ENCODE assay signal across 15 cellular contexts in the genomic region with DNA sequence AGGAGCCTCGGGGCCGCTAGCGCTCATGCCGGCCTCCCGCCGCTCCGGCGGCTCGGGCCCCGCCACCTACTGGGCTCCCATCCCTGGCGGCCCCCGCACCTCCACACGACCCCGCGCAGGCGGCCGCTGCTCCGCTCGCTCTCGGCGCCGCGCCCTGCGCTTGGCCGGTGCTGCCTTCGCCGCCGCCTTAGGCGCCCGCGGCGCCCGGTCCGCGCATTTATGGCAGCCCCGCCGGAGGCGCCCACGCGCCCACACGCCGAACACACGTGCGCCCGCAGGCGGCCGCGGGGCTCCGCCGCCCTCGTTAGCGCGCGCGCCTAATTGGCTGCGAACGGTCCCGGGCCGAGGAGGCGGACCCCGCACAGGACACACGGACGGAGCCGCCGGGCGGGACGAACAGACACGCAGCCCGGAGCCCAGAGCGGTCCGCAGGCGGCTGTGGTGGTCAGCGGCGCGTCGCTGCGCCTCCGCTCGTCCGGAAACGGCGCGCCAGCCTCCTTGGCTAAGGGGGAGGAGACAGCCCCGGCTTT. TPM values are rescaled to one million over a fixed set of nuclear protein-coding genes. Genes with fewer than 3 reads are reported as not detected.
DNase-seq lines count a peak whose midpoint lies in the region; ATAC-seq and TF ChIP-seq lines count a peak whose summit lies in the region.
"Had no signal": no experiment of that assay in that cellular context is flagged by ENCODE, and none has a peak within 500 bp of the region (broad histone marks: within the 10 kb centered on the region; RNA-seq: fewer than 3 reads in every experiment).

A gene (minus strand): TSS at position 27 of the 530 bp plus-strand sequence. CDS start 0 bp downstream, at position 27.

- no peak for ATAC-seq in central memory CD8-positive, alpha-beta T cell (replicated peaks; ENCODE audit: extremely low read depth, poor library complexity, severe bottlenecking)
- ATAC-seq in HG02938 (IDR thresholded peaks at IDR 0.05; ENCODE audit: unreplicated experiment) = no peak
- ATAC-seq in GM19395 (IDR thresholded peaks at IDR 0.05; ENCODE audit: unreplicated experiment) = no peak

- peaks cover 8% of the 10 kb centered on the region for H3K36me3 Mint-ChIP-seq in activated CD4-positive, alpha-beta memory T cell treated with anti-CD3 and anti-CD28 coated beads, Interleukin-2, amount 10 ng/mL, durations not matched to agents 7 days and 5 days (ENCODE audit: low read depth)
- H3K36me3 Mint-ChIP-seq in activated CD4-positive, alpha-beta memory T cell treated with anti-CD3 and anti-CD28 coated beads for 36 hours = no peaks in the 10 kb centered on the region
- H3K36me3 Mint-ChIP-seq in central memory CD8-positive, alpha-beta T cell (ENCODE audit: insufficient read depth) = peaks cover 4% of the 10 kb centered on the region
- H3K36me3 Mint-ChIP-seq in endothelial cell (ENCODE audit: low read depth, unreplicated experiment) = no peaks in the 10 kb centered on the region

- peak within 1 kb of the TSS; percentile 27 for H3K4me3 Mint-ChIP-seq in activated CD4-positive, alpha-beta memory T cell treated with anti-CD3 and anti-CD28 coated beads, Interleukin-2, amount 10 ng/mL, durations not matched to agents 7 days and 5 days
- H3K4me3 Mint-ChIP-seq in activated CD4-positive, alpha-beta memory T cell treated with anti-CD3 and anti-CD28 coated beads for 36 hours = no peak within 1 kb of the TSS
- H3K4me3 Mint-ChIP-seq in central memory CD8-positive, alpha-beta T cell = no peak within 1 kb of the TSS
- no peak within 1 kb of the TSS for H3K4me3 Mint-ChIP-seq in endothelial cell (ENCODE audit: unreplicated experiment)

- intact Hi-C loops in activated CD4-positive, alpha-beta memory T cell treated with anti-CD3 and anti-CD28 coated beads for 36 hours (cut with micrococcal nuclease) = no loop called here
- intact Hi-C loops in posterior vena cava (cut with DNase I) = no loop called here

- peaks cover 79% of the 10 kb centered on the region for H3K27me3 ChIP-seq in H7 (ENCODE audit: control insufficient read depth, insufficient read depth, low read length)

- H3K9me3 Mint-ChIP-seq in activated CD4-positive, alpha-beta memory T cell treated with anti-CD3 and anti-CD28 coated beads, Interleukin-2, amount 10 ng/mL, durations not matched to agents 7 days and 5 days = no peaks in the 10 kb centered on the region
- no peaks in the 10 kb centered on the region for H3K9me3 Mint-ChIP-seq in activated CD4-positive, alpha-beta memory T cell treated with anti-CD3 and anti-CD28 coated beads for 36 hours
- no peaks in the 10 kb centered on the region for H3K9me3 Mint-ChIP-seq in central memory CD8-positive, alpha-beta T cell
- H3K9me3 Mint-ChIP-seq in endothelial cell (ENCODE audit: unreplicated experiment) = no peaks in the 10 kb centered on the region

- H3K4me3 ChIP-seq in H7 (ENCODE audit: insufficient read depth, low read depth, low read length) = no peak within 1 kb of the TSS
- H3K4me3 ChIP-seq: SK-N-MC had no signal

- H3K36me3 ChIP-seq in H7 (replicated peaks; ENCODE audit: control insufficient read depth, insufficient read depth, low read length) = no peaks in the 10 kb centered on the region

- no peak for DNase-seq in activated CD4-positive, alpha-beta memory T cell treated with anti-CD3 and anti-CD28 coated beads, Interleukin-2, amount 10 ng/mL, durations not matched to agents 7 days and 5 days
- DNase-seq in activated CD4-positive, alpha-beta memory T cell treated with anti-CD3 and anti-CD28 coated beads for 36 hours = no peak
- DNase-seq in H7 (peak; percentile 82), posterior vena cava (ENCODE audit: low spot score) (peak; percentile 71), endothelial cell (ENCODE audit: low spot score) (no peak)
- DNase-seq in central memory CD8-positive, alpha-beta T cell (ENCODE audit: low spot score in 2 of 2) = no peak
- DNase-seq: DMS153; Kasumi-1; mammary epithelial cell; NCI-H146; NCI-H510A; stimulated activated CD4-positive, alpha-beta T cell treated with anti-CD3 and anti-CD28 coated beads, Interleukin-4, amount 100 ng/mL, for 4 hours had no signal

- POLR2A ChIA-PET in activated CD4-positive, alpha-beta memory T cell treated with anti-CD3 and anti-CD28 coated beads, Interleukin-2, amount 10 ng/mL, durations not matched to agents 7 days and 5 days (lab: Charles Lee) = no interaction called here
- POLR2A ChIA-PET in activated CD4-positive, alpha-beta memory T cell treated with anti-CD3 and anti-CD28 coated beads for 36 hours (lab: Charles Lee) = no interaction called here

- H3K27ac Mint-ChIP-seq in activated CD4-positive, alpha-beta memory T cell treated with anti-CD3 and anti-CD28 coated beads, Interleukin-2, amount 10 ng/mL, durations not matched to agents 7 days and 5 days = peak within 1 kb of the TSS; percentile 72
- no peak within 1 kb of the TSS for H3K27ac Mint-ChIP-seq in activated CD4-positive, alpha-beta memory T cell treated with anti-CD3 and anti-CD28 coated beads for 36 hours
- peak within 1 kb of the TSS; percentile 25 for H3K27ac Mint-ChIP-seq in central memory CD8-positive, alpha-beta T cell (ENCODE audit: low read depth)
- no peak within 1 kb of the TSS for H3K27ac Mint-ChIP-seq in endothelial cell (ENCODE audit: unreplicated experiment)

- peaks cover 2% of the 10 kb centered on the region for H3K4me1 Mint-ChIP-seq in activated CD4-positive, alpha-beta memory T cell treated with anti-CD3 and anti-CD28 coated beads, Interleukin-2, amount 10 ng/mL, durations not matched to agents 7 days and 5 days
- H3K4me1 Mint-ChIP-seq in activated CD4-positive, alpha-beta memory T cell treated with anti-CD3 and anti-CD28 coated beads for 36 hours (ENCODE audit: low read depth) = peaks cover 2% of the 10 kb centered on the region
- H3K4me1 Mint-ChIP-seq in central memory CD8-positive, alpha-beta T cell = no peaks in the 10 kb centered on the region
- H3K4me1 Mint-ChIP-seq in endothelial cell (ENCODE audit: unreplicated experiment) = peaks cover 3% of the 10 kb centered on the region

- peaks cover 53% of the 10 kb centered on the region for H3K27me3 Mint-ChIP-seq in activated CD4-positive, alpha-beta memory T cell treated with anti-CD3 and anti-CD28 coated beads, Interleukin-2, amount 10 ng/mL, durations not matched to agents 7 days and 5 days
- peaks cover 57% of the 10 kb centered on the region for H3K27me3 Mint-ChIP-seq in activated CD4-positive, alpha-beta memory T cell treated with anti-CD3 and anti-CD28 coated beads for 36 hours
- peaks cover 52% of the 10 kb centered on the region for H3K27me3 Mint-ChIP-seq in central memory CD8-positive, alpha-beta T cell
- H3K27me3 Mint-ChIP-seq in endothelial cell (ENCODE audit: unreplicated experiment) = peaks cover 13% of the 10 kb centered on the region

- TF ChIP-seq CTCF in endothelial cell (IDR thresholded peaks at IDR 0.05; ENCODE audit: unreplicated experiment) = no peak

- CTCF ChIA-PET in activated CD4-positive, alpha-beta memory T cell treated with anti-CD3 and anti-CD28 coated beads, Interleukin-2, amount 10 ng/mL, durations not matched to agents 7 days and 5 days (lab: Charles Lee) = no interaction called here
- CTCF ChIA-PET in activated CD4-positive, alpha-beta memory T cell treated with anti-CD3 and anti-CD28 coated beads for 36 hours (lab: Charles Lee) = no interaction called here

RNA-seq across cellular contexts. Expression of the gene that starts here (rescaled TPM):
- not detected for total RNA-seq in activated CD4-positive, alpha-beta memory T cell treated with anti-CD3 and anti-CD28 coated beads, Interleukin-2, amount 10 ng/mL, durations not matched to agents 7 days and 5 days
- total RNA-seq in activated CD4-positive, alpha-beta memory T cell treated with anti-CD3 and anti-CD28 coated beads for 36 hours = not detected
- total RNA-seq in H7 (2014; rRNA removed; shearing (Covaris generic)) = not detected in 2 replicates
- total RNA-seq in posterior vena cava (not detected), endothelial cell (ENCODE audit: unreplicated experiment) (not detected)
- total RNA-seq: mammary epithelial cell had no signal

Comparison
In these comparisons a context has a peak if more than half of its experiments do, and no peak if none do; other contexts are left out.
1. H3K27ac Mint-ChIP-seq: peak in activated CD4-positive, alpha-beta memory T cell treated with anti-CD3 and anti-CD28 coated beads, Interleukin-2, amount 10 ng/mL, durations not matched to agents 7 days and 5 days (single experiment) and central memory CD8-positive, alpha-beta T cell (single experiment); none in activated CD4-positive, alpha-beta memory T cell treated with anti-CD3 and anti-CD28 coated beads for 36 hours (single experiment) and endothelial cell (single experiment).
2. Peak in DNase-seq in H7; RNA of the gene not detected or under 1 TPM.
3. Peak in DNase-seq in posterior vena cava; RNA of the gene not detected or under 1 TPM.